In the genomic region with DNA sequence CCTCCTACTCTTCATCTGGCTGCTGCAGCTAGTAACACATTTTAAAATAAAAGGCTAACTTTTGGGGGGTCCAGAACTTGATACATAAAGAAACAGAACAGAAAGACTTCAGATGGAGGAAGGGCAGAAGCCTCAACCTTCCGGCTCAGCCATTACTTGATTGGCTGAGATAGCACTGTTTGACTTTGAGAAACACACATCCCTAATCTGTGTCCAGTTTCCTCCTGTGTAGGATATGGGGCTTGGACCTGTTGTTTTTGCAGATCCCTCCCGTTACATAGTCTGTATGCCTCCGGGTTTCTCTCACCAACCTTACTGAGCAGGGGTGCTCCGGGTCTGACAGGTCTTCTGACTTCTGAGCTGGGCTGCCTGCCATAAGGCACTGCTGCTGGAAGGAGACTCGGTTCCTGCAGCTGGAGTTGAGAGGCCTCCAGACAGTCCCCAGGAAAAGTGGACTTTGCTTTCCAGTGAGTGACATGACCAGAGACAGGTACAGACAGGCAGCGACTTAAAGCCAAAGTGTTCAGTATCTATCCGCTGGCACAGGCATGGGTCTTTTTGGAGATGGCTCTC, we compare ENCODE assay signal across 15 cellular contexts. TPM values are rescaled to one million over a fixed set of nuclear protein-coding genes. Genes with fewer than 3 reads are reported as not detected.
DNase-seq lines count a peak whose midpoint lies in the region; ATAC-seq, FAIRE-seq and TF ChIP-seq lines count a peak whose summit lies in the region.
"Had no signal": no experiment of that assay in that cellular context is flagged by ENCODE, and none has a peak within 500 bp of the region (broad histone marks: within the 10 kb centered on the region; RNA-seq: fewer than 3 reads in every experiment).

No MANE protein-coding gene starts in this region.

- peak overlapping the region; percentile 5 for H3K27ac Mint-ChIP-seq in nephron progenitor cell
- H3K27ac Mint-ChIP-seq in activated T-cell treated with anti-CD3 and anti-CD28 coated beads, Interleukin-2, amount 50 U/mL, for 24 hours, result no peak overlapping the region
- H3K27ac Mint-ChIP-seq: CD4-positive, alpha-beta T cell; GM23338 had no signal

- no peaks in the 10 kb centered on the region for H3K9me3 ChIP-seq in HepG2 (ENCODE audit: low read length)
- no peaks in the 10 kb centered on the region for H3K9me3 ChIP-seq in right lobe of liver
- H3K9me3 ChIP-seq: BLaER1 treated with 17β-estradiol and CSF1 and Interleukin-3, amounts not matched to agents 10 nM and 100 nM had no signal

- CTCF ChIA-PET in HepG2 (lab: Yijun Ruan, JAX; ENCODE audit: low intra/inter-chr PET ratio, low total read pairs), result no interaction called here

- H3K36me3 ChIP-seq in HepG2 (replicated peaks in 1 of 2; ENCODE audit: control insufficient read depth in 1 of 2, insufficient read depth in 2 of 2, low read length in 2 of 2), result no peaks in the 10 kb centered on the region
- no peaks in the 10 kb centered on the region for H3K36me3 ChIP-seq in right lobe of liver
- H3K36me3 ChIP-seq: BLaER1 treated with 17β-estradiol and CSF1 and Interleukin-3, amounts not matched to agents 10 nM and 100 nM had no signal

- DNase-seq in HepG2 (ENCODE audit: low spot score), result no peak
- DNase-seq in right lobe of liver, result no peak
- no peak for DNase-seq in left colon
- no peak for DNase-seq in nephron progenitor cell
- DNase-seq in ureter (ENCODE audit: low spot score), result no peak
- no peak for DNase-seq in activated T-cell treated with anti-CD3 and anti-CD28 coated beads, Interleukin-2, amount 50 U/mL, for 24 hours
- DNase-seq: ACHN; CD4-positive, alpha-beta T cell; DMS79; H7 had no signal

- no peak for FAIRE-seq in HepG2 (lab: Jason Lieb, UNC)
- FAIRE-seq: G401.6, GM12891 had no signal

- H3K4me1 Mint-ChIP-seq in nephron progenitor cell, result peaks cover 6% of the 10 kb centered on the region
- peaks cover 14% of the 10 kb centered on the region for H3K4me1 Mint-ChIP-seq in activated T-cell treated with anti-CD3 and anti-CD28 coated beads, Interleukin-2, amount 50 U/mL, for 24 hours (ENCODE audit: low read depth)
- H3K4me1 Mint-ChIP-seq: GM23338 had no signal

- WGBS in HepG2 (ENCODE audit: low lambda C conversion rate), result 1% methylated on average over 6 of the region's 7 CpGs
- WGBS in right lobe of liver (ENCODE audit: insufficient coverage, low coverage, low lambda C conversion rate, missing lambda C conversion rate), result 90% methylated on average over 5 of the region's 7 CpGs

- H3K4me3 Mint-ChIP-seq in nephron progenitor cell, result no peak overlapping the region
- H3K4me3 Mint-ChIP-seq in activated T-cell treated with anti-CD3 and anti-CD28 coated beads, Interleukin-2, amount 50 U/mL, for 24 hours, result no peak overlapping the region
- H3K4me3 Mint-ChIP-seq: CD4-positive, alpha-beta T cell; GM23338 had no signal

- no peak for TF ChIP-seq POLR2A in HepG2 (IDR thresholded peaks at IDR 0.05; ENCODE audit: insufficient read depth in 1 of 2, low read depth in 2 of 2, low read length in 2 of 2)
- no peak for TF ChIP-seq POLR2A in right lobe of liver (IDR thresholded peaks at IDR 0.05)

- intact Hi-C loops in HepG2 (cut with micrococcal nuclease; ENCODE audit: unreplicated experiment) (no loop called here), right lobe of liver (cut with DNase I) (no loop called here), left colon (cut with DNase I, micrococcal nuclease) (no loop called here)

- peak overlapping the region; percentile 35; the same call in 1 of the 2 replicates for H3K9ac ChIP-seq in HepG2 (ENCODE audit: insufficient read depth, low read depth, low read length)
- H3K9ac ChIP-seq: BLaER1 treated with 17β-estradiol and CSF1 and Interleukin-3, amounts not matched to agents 10 nM and 100 nM had no signal

- H3K9me3 Mint-ChIP-seq in nephron progenitor cell, result no peaks in the 10 kb centered on the region
- H3K9me3 Mint-ChIP-seq in activated T-cell treated with anti-CD3 and anti-CD28 coated beads, Interleukin-2, amount 50 U/mL, for 24 hours, result no peaks in the 10 kb centered on the region
- H3K9me3 Mint-ChIP-seq: CD4-positive, alpha-beta T cell; GM23338 had no signal

- in situ Hi-C loops in HepG2 (cut with HindIII; ENCODE audit: extremely low pct_ligation_motif_present, low pct_unique_long_range_greater_than_20kb), result no loop called here

- H3K4me2 ChIP-seq in HepG2 (ENCODE audit: low read depth, low read length), result peak overlapping the region; percentile 86
- H3K4me2 ChIP-seq: BLaER1 treated with 17β-estradiol and CSF1 and Interleukin-3, amounts not matched to agents 10 nM and 100 nM; GM23338 had no signal

- TF ChIP-seq EP300 in HepG2 (IDR thresholded peaks at IDR 0.05; ENCODE audit: low read depth in 2 of 2, low read length in 2 of 2), result no peak
- no peak for TF ChIP-seq EP300 in HepG2 (CRISPR knock-in tag; IDR thresholded peaks at IDR 0.05; ENCODE audit: borderline replicate concordance)

- no peak for TF ChIP-seq RAD21 in HepG2 (CRISPR knock-in tag; IDR thresholded peaks at IDR 0.05)

- H3K27ac ChIP-seq in HepG2 (ENCODE audit: extremely low read length, insufficient read depth, low read length), result no peak overlapping the region
- H3K27ac ChIP-seq in right lobe of liver, result no peak overlapping the region
- H3K27ac ChIP-seq: BLaER1 treated with 17β-estradiol and CSF1 and Interleukin-3, amounts not matched to agents 10 nM and 100 nM had no signal

- TF ChIP-seq CTCF in HepG2 (CRISPR knock-in tag; IDR thresholded peaks at IDR 0.05), result no peak
- TF ChIP-seq CTCF in right lobe of liver (IDR thresholded peaks at IDR 0.05), result no peak
- no peak for TF ChIP-seq CTCF in nephron progenitor cell (IDR thresholded peaks at IDR 0.05)

- H3K27me3 ChIP-seq in HepG2 (ENCODE audit: control insufficient read depth in 1 of 2, insufficient read depth in 2 of 2, low read length in 2 of 2) (no peaks in the 10 kb centered on the region; a peak in 1 of 5 replicates), right lobe of liver (no peaks in the 10 kb centered on the region)
- H3K27me3 ChIP-seq: BLaER1 treated with 17β-estradiol and CSF1 and Interleukin-3, amounts not matched to agents 10 nM and 100 nM had no signal

- peak; percentile 85 for ATAC-seq in HepG2
- no peak for ATAC-seq in right lobe of liver
- ATAC-seq in left colon, result peak; percentile 29
- no peak for ATAC-seq in HG02571 (IDR thresholded peaks at IDR 0.05; ENCODE audit: unreplicated experiment)
- ATAC-seq: GM23338 had no signal

- no peaks in the 10 kb centered on the region for H3K79me2 ChIP-seq in HepG2 (ENCODE audit: insufficient read depth, low read length)

- H3K36me3 Mint-ChIP-seq in nephron progenitor cell (ENCODE audit: low read depth), result no peaks in the 10 kb centered on the region
- no peaks in the 10 kb centered on the region for H3K36me3 Mint-ChIP-seq in activated T-cell treated with anti-CD3 and anti-CD28 coated beads, Interleukin-2, amount 50 U/mL, for 24 hours (ENCODE audit: low read depth)

- no peaks in the 10 kb centered on the region for H4K20me1 ChIP-seq in HepG2 (ENCODE audit: insufficient read depth, low read length)
- H4K20me1 ChIP-seq: BLaER1 treated with 17β-estradiol and CSF1 and Interleukin-3, amounts not matched to agents 10 nM and 100 nM had no signal

- no TSS peak for BruUV-seq in HepG2 (replicated peaks; lab: Mats Ljungman, UMichigan)

- peaks cover 13% of the 10 kb centered on the region for H3K27me3 Mint-ChIP-seq in nephron progenitor cell (ENCODE audit: low read depth, poor library complexity)
- H3K27me3 Mint-ChIP-seq in activated T-cell treated with anti-CD3 and anti-CD28 coated beads, Interleukin-2, amount 50 U/mL, for 24 hours, result no peaks in the 10 kb centered on the region
- H3K27me3 Mint-ChIP-seq: CD4-positive, alpha-beta T cell had no signal

- peaks cover 36% of the 10 kb centered on the region for H3K4me1 ChIP-seq in HepG2 (ENCODE audit: insufficient read depth, low read length)
- H3K4me1 ChIP-seq in right lobe of liver, result no peaks in the 10 kb centered on the region

- peak overlapping the region; percentile 66 for H2AFZ ChIP-seq in HepG2 (ENCODE audit: low read length)
- H2AFZ ChIP-seq: GM23338 had no signal

- H3K4me3 ChIP-seq in HepG2 (replicated peaks in 1 of 3; ENCODE audit: insufficient read depth in 1 of 3, low read depth in 2 of 3, low read length in 3 of 3) (peak overlapping the region in 2 of 3 experiments; percentile 3 to 56; a peak in 3 of 6 replicates), right lobe of liver (no peak overlapping the region)
- H3K4me3 ChIP-seq: BLaER1 treated with 17β-estradiol and CSF1 and Interleukin-3, amounts not matched to agents 10 nM and 100 nM; GM23338 had no signal

- POLR2A ChIA-PET in HepG2 (lab: Yijun Ruan, JAX), result no interaction called here

TF ChIP-seq in HepG2, 621 proteins besides CTCF, POLR2A, EP300 and RAD21 (continues in another document):
- TF ChIP-seq HNF4G (IDR thresholded peaks at IDR 0.05; ENCODE audit: borderline replicate concordance, low read depth, low read length), result 0 out of 2 replicates have a peak, but pooled peaks have one; percentile 6
- no peak for TF ChIP-seq HNF4G (CRISPR knock-in tag; IDR thresholded peaks at IDR 0.05; ENCODE audit: borderline replicate concordance, low read depth)
- no peak for TF ChIP-seq CEBPB (IDR thresholded peaks at IDR 0.05; ENCODE audit: borderline replicate concordance, low read depth, low read length)

RNA-seq across cellular contexts. Expression of gene ZNF641, which starts 8.3 kb away (rescaled TPM):
- total RNA-seq in HepG2 (2016; rRNA removed; fragmentation: Illumina TruSeq; extraction: Trizol), result 6.6 and 7.7 TPM in 2 replicates
- total RNA-seq in HepG2 (2016; cell fraction: cytosol; rRNA removed; fragmentation: Illumina TruSeq; extraction: Trizol; ENCODE audit: low read depth), result 1.9 and 2.0 TPM in 2 replicates
- total RNA-seq in HepG2 (2016; cell fraction: insoluble cytoplasmic fraction; rRNA removed; fragmentation: Illumina TruSeq; extraction: Trizol), result 7.2 and 8.6 TPM in 2 replicates
- 8.1 and 8.6 TPM in 2 replicates for total RNA-seq in HepG2 (2016; cell fraction: membrane; rRNA removed; fragmentation: Illumina TruSeq; extraction: Trizol)
- 6.9 and 7.9 TPM in 2 replicates for total RNA-seq in HepG2 (2016; cell fraction: nucleus; rRNA removed; fragmentation: Illumina TruSeq; extraction: Trizol)
- polyA plus RNA-seq in HepG2 (2011; rRNA removed), result 4.4 and 4.9 TPM in 2 replicates
- 2.6 and 3.4 TPM in 2 replicates for polyA plus RNA-seq in HepG2 (2011; cell fraction: cytosol; rRNA removed)
- 6.1 and 9.1 TPM in 2 replicates for polyA plus RNA-seq in HepG2 (2011; cell fraction: nucleus; rRNA removed)
- polyA plus RNA-seq in HepG2 (2012), result 3.3 and 3.7 TPM in 2 replicates
- 1.4 TPM in 2 replicates for polyA plus RNA-seq in HepG2 (2016; cell fraction: cytosol; fragmentation: Illumina TruSeq; extraction: Trizol; ENCODE audit: low read depth)
- polyA plus RNA-seq in HepG2 (2016; cell fraction: insoluble cytoplasmic fraction; fragmentation: Illumina TruSeq; extraction: Trizol; ENCODE audit: low read depth), result 4.4 and 5.3 TPM in 2 replicates
- 3.3 and 3.7 TPM in 2 replicates for polyA plus RNA-seq in HepG2 (2016; cell fraction: membrane; fragmentation: Illumina TruSeq; extraction: Trizol; ENCODE audit: low read depth)
- polyA plus RNA-seq in HepG2 (2016; cell fraction: nucleus; fragmentation: Illumina TruSeq; extraction: Trizol; ENCODE audit: insufficient read depth, low read depth), result 5.0 and 8.2 TPM in 2 replicates
- polyA minus RNA-seq in HepG2 (2011; rRNA and poly(A)+ RNA removed; ENCODE audit: low replicate concordance), result 8.5 and 35.7 TPM in 2 replicates
- 3.3 and 4.2 TPM in 2 replicates for polyA minus RNA-seq in HepG2 (2011; cell fraction: cytosol; rRNA and poly(A)+ RNA removed)
- polyA minus RNA-seq in HepG2 (2011; cell fraction: nucleus; rRNA and poly(A)+ RNA removed), result 11.2 and 23.7 TPM in 2 replicates
- 1 to 10 TPM; 6.5 to 8.4 (median 7.2) TPM for total RNA-seq in right lobe of liver
- total RNA-seq in left colon, result 1 to 10 TPM; 9.2 to 9.6 TPM
- total RNA-seq in ureter, result 35.3 TPM

Comparison
In these comparisons a context has a peak if more than half of its experiments do, and no peak if none do; other contexts are left out.
1. ATAC-seq: peak in HepG2 (single experiment) and left colon (single experiment); none in right lobe of liver (0 of 4) and HG02571 (single experiment).
2. H3K4me3 ChIP-seq: peak in HepG2 (2 of 3); none in right lobe of liver (0 of 3).